ENCODE assay signal across 6 cellular contexts in genomic region chr5:37945446-37945845, GRCh38.
"Had no signal": no experiment of that assay in that cellular context is flagged by ENCODE, and none has a peak within 500 bp of the region (broad histone marks: within the 10 kb centered on the region; RNA-seq: fewer than 3 reads in every experiment).

No MANE protein-coding gene starts in this region.

- H3K4me3 ChIP-seq: K562 had no signal

- ATAC-seq: HepG2, K562 had no signal

- DNase-seq: IMR-90, KBM-7, KG1 had no signal

- H3K27ac ChIP-seq: HL-60 had no signal
